In the genomic region with DNA sequence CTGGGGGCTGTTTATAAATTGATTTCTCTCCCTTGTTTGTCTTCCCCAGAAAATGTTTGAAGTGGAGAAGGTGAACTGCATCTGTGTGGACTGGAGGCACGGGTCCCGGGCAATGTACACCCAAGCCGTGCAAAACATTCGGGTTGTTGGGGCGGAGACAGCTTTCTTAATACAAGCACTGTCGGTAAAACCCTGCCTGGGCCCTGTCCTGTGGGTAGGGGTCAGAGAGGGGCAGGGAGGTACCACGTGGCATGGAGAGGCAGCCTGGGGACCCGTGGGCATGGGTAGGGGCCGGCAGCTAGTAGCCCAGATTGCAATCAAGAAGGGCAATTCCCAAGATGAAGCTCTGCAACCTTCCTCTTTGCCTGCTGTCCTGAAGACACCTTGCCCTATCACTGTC, we compare ENCODE assay signal across 16 cellular contexts. TPM values are rescaled to one million over a fixed set of nuclear protein-coding genes. Genes with fewer than 3 reads are reported as not detected.
DNase-seq lines count a peak whose midpoint lies in the region; ATAC-seq and TF ChIP-seq lines count a peak whose summit lies in the region.
"Had no signal": no experiment of that assay in that cellular context is flagged by ENCODE, and none has a peak within 500 bp of the region (broad histone marks: within the 10 kb centered on the region; RNA-seq: fewer than 3 reads in every experiment).

No MANE protein-coding gene starts in this region.

- H3K23ac ChIP-seq in neuronal stem cell (ENCODE audit: low read depth, low read length, poor library complexity) = peak overlapping the region; percentile 12

- no peak overlapping the region for H2BK12ac ChIP-seq in neuronal stem cell (ENCODE audit: low read length)

- H3K4me2 ChIP-seq in GM23338 = peak overlapping the region; percentile 84; the same call in 1 of the 2 replicates
- no peak overlapping the region for H3K4me2 ChIP-seq in neuronal stem cell (ENCODE audit: insufficient read depth, low read length, poor library complexity, severe bottlenecking)

- H4K20me1 ChIP-seq in GM23338 (replicated peaks; ENCODE audit: insufficient read depth) = no peaks in the 10 kb centered on the region

- peak overlapping the region; percentile 88; the same call in 1 of the 2 replicates for H2AFZ ChIP-seq in GM23338
- peak overlapping the region; percentile 82 for H2AFZ ChIP-seq in neuronal stem cell (ENCODE audit: low read length)

- no peaks in the 10 kb centered on the region; the same call in 2 of the 3 replicates for H3K36me3 Mint-ChIP-seq in GM23338 (ENCODE audit: low read depth)
- H3K36me3 Mint-ChIP-seq in WTC11 = no peaks in the 10 kb centered on the region
- no peaks in the 10 kb centered on the region for H3K36me3 Mint-ChIP-seq in endothelial cell (ENCODE audit: low read depth, unreplicated experiment)
- H3K36me3 Mint-ChIP-seq: CD14-positive monocyte; CD8-positive, alpha-beta T cell had no signal

- H3K9me2 ChIP-seq in GM23338 (ENCODE audit: insufficient read depth) = peaks cover 3% of the 10 kb centered on the region; the same call in 1 of the 2 replicates

- no peak overlapping the region for H2BK120ac ChIP-seq in neuronal stem cell (ENCODE audit: low read depth, low read length)

- H2BK5ac ChIP-seq in neuronal stem cell (ENCODE audit: low read length) = no peak overlapping the region

- H3K4me3 ChIP-seq in GM23338 = peak overlapping the region; percentile 75; the same call in 1 of the 2 replicates
- H3K4me3 ChIP-seq in neuronal stem cell (ENCODE audit: low read length in 2 of 2) = no peak overlapping the region
- H3K4me3 ChIP-seq: K562 had no signal

- H2BK15ac ChIP-seq in neuronal stem cell (ENCODE audit: low read length) = peak overlapping the region; percentile 2

- H3K4me1 Mint-ChIP-seq in GM23338 (no peaks in the 10 kb centered on the region), WTC11 (no peaks in the 10 kb centered on the region), endothelial cell (ENCODE audit: unreplicated experiment) (no peaks in the 10 kb centered on the region)
- H3K4me1 Mint-ChIP-seq: CD14-positive monocyte had no signal

- peaks cover 5% of the 10 kb centered on the region for H3K27me3 Mint-ChIP-seq in GM23338 (ENCODE audit: insufficient read depth, low read depth, poor library complexity)
- peaks cover 15% of the 10 kb centered on the region for H3K27me3 Mint-ChIP-seq in WTC11 (ENCODE audit: low read depth)
- H3K27me3 Mint-ChIP-seq in endothelial cell (ENCODE audit: unreplicated experiment) = no peaks in the 10 kb centered on the region

- H3K27ac Mint-ChIP-seq in GM23338 = no peak overlapping the region
- H3K27ac Mint-ChIP-seq in WTC11 = no peak overlapping the region
- H3K27ac Mint-ChIP-seq in endothelial cell (ENCODE audit: unreplicated experiment) = no peak overlapping the region
- H3K27ac Mint-ChIP-seq: CD14-positive monocyte; CD8-positive, alpha-beta T cell had no signal

- no peak overlapping the region for H4K91ac ChIP-seq in neuronal stem cell (ENCODE audit: low read depth, low read length, poor library complexity)

- TF ChIP-seq CTCF in GM23338 (conservative IDR thresholded peaks at IDR 0.05; ENCODE audit: low read depth in 2 of 2) = no peak
- no peak for TF ChIP-seq CTCF in WTC11 (IDR thresholded peaks at IDR 0.05)
- TF ChIP-seq CTCF in endothelial cell (IDR thresholded peaks at IDR 0.05; ENCODE audit: unreplicated experiment) = no peak

- no peak overlapping the region for H3K9ac ChIP-seq in neuronal stem cell (ENCODE audit: low read depth, low read length, poor library complexity)

- no peaks in the 10 kb centered on the region for H3K9me3 ChIP-seq in neuronal stem cell (replicated peaks in 1 of 2; ENCODE audit: control insufficient read depth in 2 of 2, insufficient read depth in 1 of 2, low read depth in 1 of 2, low read length in 2 of 2)

- H3K79me2 ChIP-seq in GM23338 (replicated peaks; ENCODE audit: insufficient read depth) = no peaks in the 10 kb centered on the region

- no peak overlapping the region for H4K8ac ChIP-seq in neuronal stem cell (ENCODE audit: low read depth, low read length)

- CTCF ChIA-PET in WTC11 (lab: Charles Lee) = interaction anchor here (0.6 to 2.4 kb wide), 28 partner anchors 9 to 565 kb away, joined by 3 to 36 read pairs (median 5); a partner anchor contains a TSS

- ATAC-seq in GM23338 = no peak
- no peak for ATAC-seq in WTC11
- no peak for ATAC-seq in HG02970 (IDR thresholded peaks at IDR 0.05; ENCODE audit: low FRiP score, unreplicated experiment)
- ATAC-seq: CD8-positive, alpha-beta T cell had no signal

- POLR2A ChIA-PET in WTC11 (lab: Charles Lee) = no interaction called here

- no peak for DNase-seq in GM23338 (ENCODE audit: low spot score)
- DNase-seq in WTC11 (ENCODE audit: low spot score) = no peak
- no peak for DNase-seq in neuronal stem cell (ENCODE audit: low spot score)
- DNase-seq in GM19238 (ENCODE audit: insufficient read length, low spot score) = no peak
- no peak for DNase-seq in endothelial cell (ENCODE audit: low spot score)
- DNase-seq in stimulated activated CD4-positive, alpha-beta T cell treated with anti-CD3 and anti-CD28 coated beads, Interleukin-15, amount 100 ng/mL, for 24 hours = no peak
- DNase-seq: CD8-positive, alpha-beta T cell; COR-L47; DND-41; GDM1 had no signal

- no peaks in the 10 kb centered on the region for H3F3A ChIP-seq in GM23338 (replicated peaks; ENCODE audit: low read depth)

- peak overlapping the region; percentile 44 for H2AK5ac ChIP-seq in neuronal stem cell (ENCODE audit: low read depth, low read length)

- H3K79me1 ChIP-seq in neuronal stem cell (ENCODE audit: low read depth, low read length) = no peaks in the 10 kb centered on the region

- no peak overlapping the region for H3K4me3 Mint-ChIP-seq in GM23338
- peak overlapping the region; percentile 45; the same call in 1 of the 2 replicates for H3K4me3 Mint-ChIP-seq in WTC11
- H3K4me3 Mint-ChIP-seq in endothelial cell (ENCODE audit: unreplicated experiment) = no peak overlapping the region
- H3K4me3 Mint-ChIP-seq: CD8-positive, alpha-beta T cell had no signal

- H3K36me3 ChIP-seq in GM23338 (ENCODE audit: insufficient read depth) = no peaks in the 10 kb centered on the region
- no peaks in the 10 kb centered on the region for H3K36me3 ChIP-seq in neuronal stem cell (replicated peaks in 1 of 2; ENCODE audit: control insufficient read depth in 2 of 2, insufficient read depth in 2 of 2, low read length in 2 of 2)

- H3K27me3 ChIP-seq in GM23338 (ENCODE audit: insufficient read depth) (0 out of 2 replicates have a peak, but pooled peaks cover 3% of the 10 kb centered on the region), neuronal stem cell (ENCODE audit: control insufficient read depth in 3 of 3, insufficient read depth in 3 of 3, low read depth in 1 of 3, low read length in 3 of 3) (peaks cover 0 to 37% (median 0%) of the 10 kb centered on the region in 3 experiments)

- H3K4ac ChIP-seq in neuronal stem cell (ENCODE audit: low read length) = no peak overlapping the region

- H3K18ac ChIP-seq in neuronal stem cell (ENCODE audit: low read length) = no peak overlapping the region

- WGBS in neuronal stem cell (ENCODE audit: extremely low coverage in 2 of 2, insufficient read length in 2 of 2, insufficient replicate concordance in 1 of 2), 2 donors = no CpG with 5 or more reads among the region's 9 CpGs

- H3K4me1 ChIP-seq in GM23338 (ENCODE audit: insufficient read depth) (no peaks in the 10 kb centered on the region), neuronal stem cell (ENCODE audit: control insufficient read depth in 2 of 2, insufficient read depth in 1 of 2, low read depth in 1 of 2, low read length in 2 of 2) (peaks cover 0 to 4% of the 10 kb centered on the region in 2 donors)

- no peak overlapping the region for H3K27ac ChIP-seq in GM23338 (ENCODE audit: low read depth)
- H3K27ac ChIP-seq in neuronal stem cell (replicated peaks; ENCODE audit: low read length) = no peak overlapping the region

- H3K9me3 Mint-ChIP-seq in GM23338 (peaks cover 5% of the 10 kb centered on the region; the same call in 1 of the 3 replicates), WTC11 (no peaks in the 10 kb centered on the region), endothelial cell (ENCODE audit: unreplicated experiment) (no peaks in the 10 kb centered on the region)
- H3K9me3 Mint-ChIP-seq: CD8-positive, alpha-beta T cell had no signal

- H3K14ac ChIP-seq in neuronal stem cell (ENCODE audit: low read length) = no peak overlapping the region

TF ChIP-seq in GM23338, 12 proteins besides CTCF, POLR2A, EP300 and RAD21 (continues in another document):
- TF ChIP-seq ZNF114 (CRISPR knock-in tag; IDR thresholded peaks at IDR 0.05) = no peak

TF ChIP-seq in WTC11, 78 proteins besides CTCF, POLR2A, EP300 and RAD21:
- 0 out of 2 replicates have a peak, but pooled peaks have one; percentile 3 for TF ChIP-seq TP53 (CRISPR knock-in tag; IDR thresholded peaks at IDR 0.05)
- TF ChIP-seq SP1 (CRISPR knock-in tag; conservative IDR thresholded peaks at IDR 0.05) = no peak

RNA-seq across cellular contexts. Expression of a gene that starts 6.1 kb away (rescaled TPM):
- total RNA-seq in GM23338 (2014; rRNA removed; shearing (Covaris generic)) = not detected in 2 replicates
- 0.19 and 0.24 TPM in 2 replicates for polyA plus RNA-seq in GM23338 (2016; fragmentation: Nextera tagmentation; extraction: Ambion mirVana)
- 0.28 to 0.76 TPM (median 0.57 TPM) in 3 replicates for total RNA-seq in WTC11 (2021)
- polyA plus RNA-seq in neuronal stem cell (2013, experiment 1 of 2) = 0.29 TPM
- polyA plus RNA-seq in neuronal stem cell (2013, experiment 2 of 2) = 0.29 TPM
- not detected for total RNA-seq in endothelial cell (ENCODE audit: unreplicated experiment)
- total RNA-seq: A673; CD8-positive, alpha-beta T cell; H7 had no signal
- polyA plus RNA-seq: BJ, CD14-positive monocyte, K562 had no signal

RNA-seq across cellular contexts. Expression of a gene that starts 36.1 kb away (rescaled TPM):
- total RNA-seq in GM23338 (2014; rRNA removed; shearing (Covaris generic)) = not detected in 2 replicates
- 0.21 TPM in 1 of 2 replicates, not detected in the other for polyA plus RNA-seq in GM23338 (2016; fragmentation: Nextera tagmentation; extraction: Ambion mirVana)
- total RNA-seq in WTC11 (2021) = 0.68 to 1.2 TPM (median 0.69 TPM) in 3 replicates
- polyA plus RNA-seq in neuronal stem cell (2013, experiment 1 of 2) = not detected
- polyA plus RNA-seq in neuronal stem cell (2013, experiment 2 of 2) = not detected
- not detected for total RNA-seq in endothelial cell (ENCODE audit: unreplicated experiment)
- total RNA-seq: A673; CD8-positive, alpha-beta T cell; H7 had no signal
- polyA plus RNA-seq: BJ, CD14-positive monocyte, K562 had no signal
